2 cellular contexts compared by ENCODE assay signal in the genomic region with DNA sequence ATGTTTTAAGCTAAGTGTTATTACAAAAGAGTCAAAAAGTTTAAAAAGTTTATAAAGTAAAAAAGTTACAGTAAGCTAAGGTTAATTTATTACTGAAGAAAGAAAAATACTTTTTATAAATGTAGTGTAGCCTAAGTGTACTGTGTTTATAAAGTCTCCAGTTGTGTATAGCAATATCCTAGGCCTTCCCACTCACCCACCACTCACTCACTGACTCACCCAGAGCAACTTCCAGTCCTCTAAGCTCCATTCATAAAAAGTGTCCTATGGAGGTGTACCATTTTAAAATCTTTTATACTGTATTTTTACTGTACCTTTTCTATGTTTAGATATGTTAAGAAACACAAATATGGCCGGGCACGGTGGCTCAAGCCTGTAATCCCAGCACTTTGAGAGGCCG. TPM values are rescaled to one million over a fixed set of nuclear protein-coding genes. Genes with fewer than 3 reads are reported as not detected.
"Had no signal": no experiment of that assay in that cellular context is flagged by ENCODE, and none has a peak within 500 bp of the region (broad histone marks: within the 10 kb centered on the region; RNA-seq: fewer than 3 reads in every experiment).

No MANE protein-coding gene starts in this region.

RNA-seq across cellular contexts. Expression of gene NEIL3, which starts 4.8 kb away (rescaled TPM):
- total RNA-seq: gastrocnemius medialis had no signal
- polyA plus RNA-seq: naive thymus-derived CD4-positive, alpha-beta T cell had no signal
